Comparison of ENCODE assay signal across 8 cellular contexts in the genomic region with DNA sequence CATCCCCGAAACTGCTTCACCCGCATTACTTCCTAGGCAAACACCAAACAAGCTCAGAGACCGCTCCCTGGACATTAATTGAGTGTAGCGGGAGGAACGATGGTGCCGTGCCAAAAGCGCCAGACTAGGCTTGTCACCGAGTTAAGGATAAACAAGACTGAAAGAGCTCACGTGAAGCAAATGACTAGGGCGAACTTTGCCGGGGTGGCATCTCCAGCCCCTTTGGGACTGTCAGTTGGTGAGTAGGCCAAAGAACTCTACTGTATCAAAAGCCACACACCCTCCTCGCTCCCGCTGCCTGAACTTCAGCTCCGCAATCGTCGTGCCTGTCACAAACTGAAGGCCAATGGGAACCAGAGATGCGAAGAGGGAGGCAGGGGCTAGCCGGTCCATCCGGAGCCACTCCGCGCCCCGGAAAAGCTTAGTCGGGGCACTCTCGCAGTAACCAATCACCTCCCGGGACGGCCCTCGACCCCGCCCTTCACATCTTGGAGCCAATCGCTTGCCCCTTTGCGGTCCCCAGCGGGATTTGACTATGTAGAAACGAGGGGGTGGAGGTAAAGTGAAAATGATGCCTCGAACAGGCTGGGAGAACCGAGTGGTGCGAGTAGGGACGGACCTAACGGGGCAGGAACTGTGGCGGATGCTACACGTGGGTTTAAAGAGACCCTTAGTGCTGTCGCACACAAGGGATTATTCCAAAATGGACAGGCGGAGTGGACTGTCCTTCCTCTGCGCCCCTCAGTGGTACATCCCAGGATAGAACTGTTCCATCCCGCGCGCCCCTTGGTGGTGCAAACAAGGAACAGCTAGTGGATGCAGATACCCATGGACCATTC. TPM values are rescaled to one million over a fixed set of nuclear protein-coding genes. Genes with fewer than 3 reads are reported as not detected.
DNase-seq lines count a peak whose midpoint lies in the region; ATAC-seq and TF ChIP-seq lines count a peak whose summit lies in the region.

No MANE protein-coding gene starts in this region.

- peaks cover 16% of the 10 kb centered on the region for H3K79me2 ChIP-seq in OCI-LY3 (ENCODE audit: low read length)

- no peaks in the 10 kb centered on the region for H3K36me3 ChIP-seq in OCI-LY3 (replicated peaks; ENCODE audit: low read depth, low read length)
- no peaks in the 10 kb centered on the region for H3K36me3 ChIP-seq in mucosa of descending colon (ENCODE audit: low read depth)

- H4K20me1 ChIP-seq in OCI-LY3 (ENCODE audit: insufficient read depth, low read length): no peaks in the 10 kb centered on the region

- H3K4me3 ChIP-seq in OCI-LY3 (ENCODE audit: low read length) (peak overlapping the region; percentile 94), mucosa of descending colon (peak overlapping the region; percentile 14)

- peak overlapping the region; percentile 92 for H2AFZ ChIP-seq in OCI-LY3 (ENCODE audit: low read depth, low read length)

- H3K9me3 ChIP-seq in OCI-LY3 (ENCODE audit: insufficient read depth, low read length) (no peaks in the 10 kb centered on the region), mucosa of descending colon (no peaks in the 10 kb centered on the region)

- peak overlapping the region; percentile 82 for H3K27ac ChIP-seq in OCI-LY3 (ENCODE audit: low read length)
- peak overlapping the region; percentile 66 for H3K27ac ChIP-seq in epithelial cell of prostate

- H3K4me2 ChIP-seq in OCI-LY3 (ENCODE audit: low read length): peak overlapping the region; percentile 99

- DNase-seq in DMS 273 treated with DMSO at 0.1 percent for 48 hours (lab: John Stamatoyannopoulos, UW) (peak; percentile 92), HuH-7.5 (ENCODE audit: low spot score) (peak; percentile 59), activated T-cell treated with anti-CD3 and anti-CD28 coated beads for 4 hours (peak; percentile 82), epithelial cell of prostate (ENCODE audit: low read depth, low spot score) (peak; percentile 79), mucosa of descending colon (peak; percentile 89 to 94 (median 92))
- peak; percentile 81 for DNase-seq in stimulated activated CD8-positive, alpha-beta memory T cell treated with anti-CD3 and anti-CD28 coated beads, Interleukin-4, amount 100 ng/mL, for 24 hours (ENCODE audit: low read depth)

- TF ChIP-seq CTCF in OCI-LY3 (IDR thresholded peaks at IDR 0.05; ENCODE audit: low read depth, low read length): peak; percentile 50
- TF ChIP-seq CTCF in mucosa of descending colon (IDR thresholded peaks at IDR 0.05): peak; percentile 42

- intact Hi-C loops in mucosa of descending colon (cut with DNase I, micrococcal nuclease): no loop called here

- H3K4me1 ChIP-seq in OCI-LY3 (ENCODE audit: low read length) (peaks cover 14% of the 10 kb centered on the region), mucosa of descending colon (ENCODE audit: low read depth) (peaks cover 6% of the 10 kb centered on the region)

- ATAC-seq in GM21526 (IDR thresholded peaks at IDR 0.05; ENCODE audit: low FRiP score, unreplicated experiment): peak; percentile 93
- ATAC-seq in mucosa of descending colon: peak; percentile 98

- peak overlapping the region; percentile 92 for H3K9ac ChIP-seq in OCI-LY3 (ENCODE audit: low read length)

- H3K27me3 ChIP-seq in OCI-LY3 (ENCODE audit: low read depth, low read length): no peaks in the 10 kb centered on the region

RNA-seq across cellular contexts. Expression of a gene that starts 37.0 kb away (rescaled TPM):
- 10 to 100 TPM; 17.0 to 22.4 (median 22.2) TPM for total RNA-seq in mucosa of descending colon

RNA-seq across cellular contexts. Expression of a gene that starts 53.2 kb away (rescaled TPM):
- total RNA-seq in mucosa of descending colon: 1 to 10 TPM in 2 of 3 donors, under 1 TPM in 1; 0.38 to 2.2 (median 1.3) TPM

Comparison
In these comparisons a context has a peak if more than half of its experiments do, and no peak if none do; other contexts are left out.
1. Peak in every context shown above with its lines: DNase-seq, ATAC-seq, H3K4me3 ChIP-seq and H3K27ac ChIP-seq.